8 cellular contexts compared by ENCODE assay signal in genomic region chr17:81487487-81488275, GRCh38. TPM values are rescaled to one million over a fixed set of nuclear protein-coding genes. Genes with fewer than 3 reads are reported as not detected.
DNase-seq lines count a peak whose midpoint lies in the region; ATAC-seq, FAIRE-seq and TF ChIP-seq lines count a peak whose summit lies in the region.

No MANE protein-coding gene starts in this region.

- H3K27ac ChIP-seq in RWPE1 (peak overlapping the region; percentile 78), osteoblast (ENCODE audit: low read depth, low read length) (peak overlapping the region; percentile 73), thyroid gland (peak overlapping the region; percentile 65 to 85 (median 69))

- peak; percentile 89 for DNase-seq in GM12891 (ENCODE audit: insufficient read length, low spot score)
- peak; percentile 98 for DNase-seq in HuH-7 (ENCODE audit: low spot score)
- DNase-seq in RWPE1 (ENCODE audit: low spot score) = peak; percentile 88
- DNase-seq in Right ventricle myocardium inferior (ENCODE audit: missing footprints) = peak; percentile 90
- peak; percentile 100 for DNase-seq in osteoblast (ENCODE audit: insufficient read length, low spot score, missing footprints)
- DNase-seq in thyroid gland = peak; percentile 78 to 80

- intact Hi-C loops in Right ventricle myocardium inferior (cut with DNase I) (loop anchor here (2.0 kb wide), 1 partner anchor 141 kb away; no protein-coding TSS in a partner anchor), thyroid gland (cut with DNase I) (no loop called here)

- H3K36me3 Mint-ChIP-seq in activated naive CD4-positive, alpha-beta T cell treated with anti-CD3 and anti-CD28 coated beads, Interleukin-2, amount 50 U/mL, for 24 hours = no peaks in the 10 kb centered on the region

- peak overlapping the region; percentile 35 for H3K27ac Mint-ChIP-seq in activated naive CD4-positive, alpha-beta T cell treated with anti-CD3 and anti-CD28 coated beads, Interleukin-2, amount 50 U/mL, for 24 hours

- peak overlapping the region; percentile 87 for H3K4me2 ChIP-seq in osteoblast (ENCODE audit: insufficient read depth, low read length)

- ATAC-seq in Right ventricle myocardium inferior (peak; percentile 88), GM21367 (IDR thresholded peaks at IDR 0.05; ENCODE audit: unreplicated experiment) (no peak)

- TF ChIP-seq CTCF in RWPE1 (conservative IDR thresholded peaks at IDR 0.05; ENCODE audit: low read depth) = no peak
- TF ChIP-seq CTCF in osteoblast (IDR thresholded peaks at IDR 0.05; ENCODE audit: extremely low read depth, low read depth, low read length) = no peak
- TF ChIP-seq CTCF in thyroid gland (IDR thresholded peaks at IDR 0.05) = no peak

- CTCF ChIA-PET in RWPE1 (lab: Yijun Ruan, JAX) = interaction anchor here (0.7 kb wide), 1 partner anchor 50 kb away, joined by 3 read pairs; no protein-coding TSS in a partner anchor

- H3K9me3 ChIP-seq in osteoblast (ENCODE audit: low read depth, low read length) (no peaks in the 10 kb centered on the region), thyroid gland (no peaks in the 10 kb centered on the region)

- peak overlapping the region; percentile 77 for H2AFZ ChIP-seq in osteoblast (ENCODE audit: low read length)

- FAIRE-seq in GM12891 (lab: Jason Lieb, UNC) = peak; percentile 69

- H3K36me3 ChIP-seq in osteoblast (ENCODE audit: insufficient read depth, low read length) = no peaks in the 10 kb centered on the region
- H3K36me3 ChIP-seq in thyroid gland = no peaks in the 10 kb centered on the region

- H3K4me1 ChIP-seq in osteoblast (ENCODE audit: insufficient read depth, low read length) (peaks cover 19% of the 10 kb centered on the region), thyroid gland (peaks cover 36 to 60% of the 10 kb centered on the region in 2 donors)

- peak overlapping the region; percentile 78 for H3K4me3 ChIP-seq in osteoblast (ENCODE audit: insufficient read depth, low read length)
- H3K4me3 ChIP-seq in thyroid gland (replicated peaks in 1 of 3) = peak overlapping the region in 2 of 3 donors; percentile 34 to 36

- H3K79me2 ChIP-seq in osteoblast (ENCODE audit: insufficient read depth, low read length) = no peaks in the 10 kb centered on the region

- H3K27me3 ChIP-seq in osteoblast (ENCODE audit: insufficient read depth, low read length) (peaks cover 10% of the 10 kb centered on the region), thyroid gland (no peaks in the 10 kb centered on the region)

- H3K27me3 Mint-ChIP-seq in activated naive CD4-positive, alpha-beta T cell treated with anti-CD3 and anti-CD28 coated beads, Interleukin-2, amount 50 U/mL, for 24 hours = no peaks in the 10 kb centered on the region

- TF ChIP-seq POLR2A in GM12891 (IDR thresholded peaks at IDR 0.05; ENCODE audit: low read depth, low read length) = peak; percentile 42; the same call in 1 of the 2 replicates
- TF ChIP-seq POLR2A in thyroid gland (IDR thresholded peaks at IDR 0.05) = peak in 1 of 2 donors; percentile 84

- POLR2A ChIA-PET in RWPE1 (lab: Yijun Ruan, JAX; ENCODE audit: low non-redundant PET) = interaction anchor here (0.6 to 1.0 kb wide), 2 partner anchors 11 to 93 kb away, joined by 3 to 4 read pairs; no protein-coding TSS in a partner anchor

- peak overlapping the region; percentile 54 for H3K4me3 Mint-ChIP-seq in activated naive CD4-positive, alpha-beta T cell treated with anti-CD3 and anti-CD28 coated beads, Interleukin-2, amount 50 U/mL, for 24 hours

- WGBS in thyroid gland, 2 donors = 32 to 65% methylated on average over 5 to 9 of the region's 87 CpGs

- no peaks in the 10 kb centered on the region for H4K20me1 ChIP-seq in osteoblast (ENCODE audit: insufficient read depth, low read length)

- no peaks in the 10 kb centered on the region for H3K4me1 Mint-ChIP-seq in activated naive CD4-positive, alpha-beta T cell treated with anti-CD3 and anti-CD28 coated beads, Interleukin-2, amount 50 U/mL, for 24 hours

- no peaks in the 10 kb centered on the region for H3K9me3 Mint-ChIP-seq in activated naive CD4-positive, alpha-beta T cell treated with anti-CD3 and anti-CD28 coated beads, Interleukin-2, amount 50 U/mL, for 24 hours

TF ChIP-seq in GM12891, 5 proteins besides CTCF, POLR2A, EP300 and RAD21:
- TF ChIP-seq PAX5 (IDR thresholded peaks at IDR 0.05; ENCODE audit: insufficient read depth, low read length, severe bottlenecking) = no peak
- TF ChIP-seq POU2F2 (IDR thresholded peaks at IDR 0.05; ENCODE audit: low read depth, low read length) = no peak
- TF ChIP-seq POLR2AphosphoS5 (IDR thresholded peaks at IDR 0.05; ENCODE audit: low read depth, low read length) = no peak
- TF ChIP-seq TAF1 (IDR thresholded peaks at IDR 0.05; ENCODE audit: low read depth, low read length) = no peak
- TF ChIP-seq SPI1 (IDR thresholded peaks at IDR 0.05; ENCODE audit: low read depth, low read length) = no peak

RNA-seq across cellular contexts. Expression of gene ACTG1, which starts 24.9 kb away (rescaled TPM):
- polyA plus RNA-seq in GM12891 (2012; ENCODE audit: low read depth, missing spikeins) = 3,652 TPM
- 468 TPM for total RNA-seq in Right ventricle myocardium inferior
- 10,373 and 13,273 TPM in 2 replicates for total RNA-seq in osteoblast
- total RNA-seq in thyroid gland = 1,000 to 10,000 TPM; 1,168 to 4,304 (median 2,945) TPM

RNA-seq across cellular contexts. Expression of gene FSCN2, which starts 40.5 kb away (rescaled TPM):
- polyA plus RNA-seq in GM12891 (2012; ENCODE audit: low read depth, missing spikeins) = 1.5 TPM
- total RNA-seq in Right ventricle myocardium inferior = 0.19 TPM
- total RNA-seq in osteoblast = 2.9 and 5.1 TPM in 2 replicates
- total RNA-seq in thyroid gland = 10 to 100 TPM in 3 of 4 donors, 1 to 10 TPM in 1; 9.7 to 20.7 (median 17.0) TPM
